In the genomic region with DNA sequence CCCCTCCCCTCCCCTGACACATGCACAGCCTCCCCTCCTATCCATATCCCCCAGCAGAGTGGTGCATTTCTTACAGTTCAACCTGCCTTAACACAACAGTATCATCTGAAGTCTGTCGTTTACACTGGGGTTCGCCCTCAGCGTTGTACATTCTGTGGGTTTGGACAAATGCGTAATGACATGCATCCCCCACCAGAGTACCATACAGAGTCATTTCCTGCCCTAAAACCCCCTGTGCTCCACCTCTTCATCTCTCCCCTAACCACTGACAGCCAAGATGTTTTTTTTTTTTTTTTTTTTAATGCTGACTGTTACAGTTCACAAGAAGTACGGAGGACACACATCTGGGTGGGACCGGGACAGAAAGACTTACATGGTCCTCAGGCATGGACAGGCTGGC, we compare ENCODE assay signal across 21 cellular contexts.
"Had no signal": no experiment of that assay in that cellular context is flagged by ENCODE, and none has a peak within 500 bp of the region (broad histone marks: within the 10 kb centered on the region; RNA-seq: fewer than 3 reads in every experiment).

No MANE protein-coding gene starts in this region.

- H3K36me3 Mint-ChIP-seq: stimulated activated memory B cell treated with anti-CD40 and anti-IgM and Interleukin-4, amounts not matched to agents 10 μg/mL and 1 μg/mL and 100 μg/mL, for 72 hours; WTC11 had no signal

- DNase-seq: activated CD4-positive, alpha-beta memory T cell treated with anti-CD3 and anti-CD28 coated beads, Interleukin-2, amount 10 ng/mL, durations not matched to agents 7 days and 5 days; activated CD4-positive, alpha-beta T cell treated with anti-CD3 and anti-CD28 coated beads for 48 hours; activated CD8-positive, alpha-beta memory T cell treated with anti-CD3 and anti-CD28 coated beads, Interleukin-2, amount 50 U/mL, for 48 hours; activated naive CD4-positive, alpha-beta T cell; effector CD4-positive, alpha-beta T cell; heart right ventricle; left ventricle myocardium superior; pancreas; small intestine; stimulated activated CD4-positive, alpha-beta T cell treated with anti-CD3 and anti-CD28 coated beads, Interleukin-15, amount 100 ng/mL, for 24 hours; stimulated activated CD4-positive, alpha-beta T cell treated with anti-CD3 and anti-CD28 coated beads, Interleukin-4, amount 100 ng/mL, for 1 hour; SW 1271; thyroid gland had no signal

- H3K9me3 ChIP-seq: ascending aorta, gastroesophageal sphincter, heart right ventricle, neutrophil, pancreas, right lobe of liver, thyroid gland had no signal

- H3K4me1 ChIP-seq: ascending aorta, gastroesophageal sphincter, heart right ventricle, pancreas, right lobe of liver, thyroid gland had no signal

- H3K4me3 Mint-ChIP-seq: activated CD4-positive, alpha-beta memory T cell treated with anti-CD3 and anti-CD28 coated beads, Interleukin-2, amount 10 ng/mL, durations not matched to agents 7 days and 5 days; stimulated activated memory B cell treated with anti-CD40 and anti-IgM and Interleukin-4, amounts not matched to agents 10 μg/mL and 1 μg/mL and 100 μg/mL, for 72 hours; WTC11 had no signal

- ATAC-seq: esophagus mucosa; gastroesophageal sphincter; heart right ventricle; left ventricle myocardium superior; pancreas; right lobe of liver; stimulated activated memory B cell treated with anti-CD40 and anti-IgM and Interleukin-4, amounts not matched to agents 10 μg/mL and 1 μg/mL and 100 μg/mL, for 72 hours; WTC11 had no signal

- H3K27ac Mint-ChIP-seq: activated CD4-positive, alpha-beta memory T cell treated with anti-CD3 and anti-CD28 coated beads, Interleukin-2, amount 10 ng/mL, durations not matched to agents 7 days and 5 days; stimulated activated memory B cell treated with anti-CD40 and anti-IgM and Interleukin-4, amounts not matched to agents 10 μg/mL and 1 μg/mL and 100 μg/mL, for 72 hours; WTC11 had no signal

- FAIRE-seq: pancreas, small intestine, TTC549 had no signal

- H3K4me3 ChIP-seq: ascending aorta, gastroesophageal sphincter, heart right ventricle, pancreas, right lobe of liver, thyroid gland had no signal

- H3K27ac ChIP-seq: ascending aorta, gastroesophageal sphincter, heart right ventricle, neutrophil, pancreas, right lobe of liver, thyroid gland had no signal

- H3K36me3 ChIP-seq: ascending aorta, neutrophil, pancreas, right lobe of liver had no signal

- H3K27me3 ChIP-seq: ascending aorta, gastroesophageal sphincter, heart right ventricle, pancreas, right lobe of liver, thyroid gland had no signal

- H3K4me1 Mint-ChIP-seq: WTC11 had no signal

- H3K9me3 Mint-ChIP-seq: activated CD4-positive, alpha-beta memory T cell treated with anti-CD3 and anti-CD28 coated beads, Interleukin-2, amount 10 ng/mL, durations not matched to agents 7 days and 5 days; stimulated activated memory B cell treated with anti-CD40 and anti-IgM and Interleukin-4, amounts not matched to agents 10 μg/mL and 1 μg/mL and 100 μg/mL, for 72 hours; WTC11 had no signal
